Comparison of ENCODE assay signal across 8 cellular contexts in the genomic region with DNA sequence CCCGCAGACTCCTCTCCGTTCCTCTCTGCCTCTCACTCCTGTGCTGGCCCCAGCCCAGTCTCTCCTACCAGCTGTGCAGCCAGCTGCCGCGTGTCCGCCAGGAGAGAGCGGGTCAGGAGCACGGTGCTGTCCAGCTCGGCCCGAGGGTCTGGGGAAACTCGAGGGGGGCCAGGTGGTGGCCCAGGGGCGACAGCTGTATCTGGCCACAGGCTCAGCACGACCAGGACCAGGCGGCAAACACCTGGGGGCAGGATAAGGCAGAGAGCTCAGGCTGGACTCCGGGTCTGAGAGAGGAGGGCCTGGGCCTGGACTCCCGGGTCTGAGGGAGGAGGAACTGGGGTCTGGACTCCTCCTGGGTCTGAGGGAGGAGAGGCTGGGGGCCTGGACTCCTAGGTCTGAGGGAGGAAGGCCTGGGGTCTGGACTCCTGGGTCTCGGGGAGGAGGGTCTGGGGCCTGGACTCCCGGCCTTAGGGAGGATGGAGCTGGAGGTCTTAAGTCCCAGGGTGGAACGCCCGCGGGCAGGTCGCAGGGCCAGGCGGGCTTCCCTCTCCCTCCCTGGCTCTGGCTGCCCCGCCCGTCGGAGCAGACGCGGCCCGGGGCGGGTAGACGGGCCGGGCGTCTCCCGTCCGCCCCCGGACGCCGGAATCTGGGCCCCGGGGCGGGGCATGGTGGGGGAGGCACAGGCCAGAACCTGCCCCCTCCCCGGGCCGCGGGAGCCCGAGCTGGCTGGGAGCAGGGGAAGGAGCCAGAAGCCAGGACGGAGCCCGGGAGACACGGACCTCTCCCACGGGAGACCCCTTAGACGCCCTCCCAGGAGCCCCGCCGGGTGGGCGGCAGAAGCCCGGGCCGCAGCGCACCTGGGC. TPM values are rescaled to one million over a fixed set of nuclear protein-coding genes. Genes with fewer than 3 reads are reported as not detected.
DNase-seq lines count a peak whose midpoint lies in the region; ATAC-seq and TF ChIP-seq lines count a peak whose summit lies in the region.

No MANE protein-coding gene starts in this region.

- H3K4me1 Mint-ChIP-seq in Calu3 (ENCODE audit: low read depth, unreplicated experiment) (peaks cover 25% of the 10 kb centered on the region), chondrocyte (ENCODE audit: low read depth) (peaks cover 29% of the 10 kb centered on the region), naive B cell (peaks cover 9 to 19% (median 16%) of the 10 kb centered on the region in 3 donors), immature natural killer cell (peaks cover 0 to 6% of the 10 kb centered on the region in 2 donors)

- CTCF ChIA-PET in Calu3 (lab: Charles Lee), result interaction anchor here (0.6 to 1.2 kb wide), 4 partner anchors 15 to 252 kb away, joined by 3 to 8 read pairs (median 4); a partner anchor contains a TSS

- BruUV-seq in Calu3 (replicated peaks; lab: Mats Ljungman, UMichigan), result no TSS peak

- in situ Hi-C loops in KBM-7 (cut with MboI; ENCODE audit: low pct_unique_long_range_greater_than_20kb, low sequenced_read_pairs), result no loop called here

- no peak overlapping the region for H3K4me3 ChIP-seq in adrenal gland

- ATAC-seq in naive B cell (ENCODE audit: low read depth in 2 of 2), result peak; percentile 61 to 64

- DNase-seq in Calu3 (peak; percentile 54), HuH-7.5 (ENCODE audit: low spot score) (peak; percentile 74), chondrocyte (ENCODE audit: low spot score) (no peak), naive B cell (peak; percentile 35), KBM-7 (no peak), NCI-H1930 (lab: John Stamatoyannopoulos, UW) (no peak), adrenal gland (no peak), immature natural killer cell (no peak)

- no peak overlapping the region for H3K27ac ChIP-seq in adrenal gland

- H3K9me3 ChIP-seq in adrenal gland (replicated peaks in 1 of 3), result no peaks in the 10 kb centered on the region

- peaks cover 49% of the 10 kb centered on the region for H3K27me3 ChIP-seq in adrenal gland

- H3K4me1 ChIP-seq in adrenal gland (replicated peaks in 1 of 2), result peaks cover 0 to 6% of the 10 kb centered on the region in 2 donors

- no peaks in the 10 kb centered on the region for H3K36me3 ChIP-seq in adrenal gland (replicated peaks in 1 of 2)

- TF ChIP-seq POLR2A in adrenal gland (IDR thresholded peaks at IDR 0.05), result no peak

- TF ChIP-seq CTCF in Calu3 (IDR thresholded peaks at IDR 0.05; ENCODE audit: unreplicated experiment) (no peak), chondrocyte (IDR thresholded peaks at IDR 0.05) (no peak), adrenal gland (IDR thresholded peaks at IDR 0.05) (no peak)

- intact Hi-C loops in Calu3 (cut with micrococcal nuclease; ENCODE audit: unreplicated experiment), result no loop called here
- intact Hi-C loops in adrenal gland (cut with DNase I), result no loop called here

- H3K36me3 Mint-ChIP-seq in Calu3 (ENCODE audit: insufficient read depth, unreplicated experiment) (peaks cover 29% of the 10 kb centered on the region), chondrocyte (ENCODE audit: low read depth) (no peaks in the 10 kb centered on the region), naive B cell (peaks cover 0 to 24% of the 10 kb centered on the region in 2 donors), immature natural killer cell (no peaks in the 10 kb centered on the region)

- H3K9me3 Mint-ChIP-seq in Calu3 (ENCODE audit: low read depth, unreplicated experiment), result no peaks in the 10 kb centered on the region
- no peaks in the 10 kb centered on the region for H3K9me3 Mint-ChIP-seq in chondrocyte (ENCODE audit: low read depth)
- H3K9me3 Mint-ChIP-seq in naive B cell, result peaks cover 0 to 6% (median 0%) of the 10 kb centered on the region in 7 donors
- no peaks in the 10 kb centered on the region for H3K9me3 Mint-ChIP-seq in immature natural killer cell

- H3K4me3 Mint-ChIP-seq in Calu3 (ENCODE audit: low read depth, unreplicated experiment), result peak overlapping the region; percentile 68
- H3K4me3 Mint-ChIP-seq in chondrocyte (ENCODE audit: unreplicated experiment), result peak overlapping the region; percentile 33
- H3K4me3 Mint-ChIP-seq in naive B cell, result peak overlapping the region in 7 of 8 donors; percentile 35 to 81 (median 42)
- peak overlapping the region in 1 of 5 donors; percentile 17 for H3K4me3 Mint-ChIP-seq in immature natural killer cell

- WGBS in adrenal gland, 4 donors, result 5 to 57% (median 23%) methylated on average over 4 to 53 of the region's 54 CpGs

- H3K27me3 Mint-ChIP-seq in Calu3 (ENCODE audit: unreplicated experiment), result peaks cover 97% of the 10 kb centered on the region
- no peaks in the 10 kb centered on the region for H3K27me3 Mint-ChIP-seq in chondrocyte (ENCODE audit: low read depth)
- peaks cover 23 to 78% (median 49%) of the 10 kb centered on the region in 3 donors for H3K27me3 Mint-ChIP-seq in naive B cell
- peaks cover 13 to 21% (median 15%) of the 10 kb centered on the region in 3 donors for H3K27me3 Mint-ChIP-seq in immature natural killer cell (ENCODE audit: low read depth in 3 of 3)

- peak overlapping the region; percentile 16 for H3K27ac Mint-ChIP-seq in Calu3 (ENCODE audit: unreplicated experiment)
- H3K27ac Mint-ChIP-seq in chondrocyte (ENCODE audit: unreplicated experiment), result peak overlapping the region; percentile 45
- H3K27ac Mint-ChIP-seq in naive B cell, result peak overlapping the region in 1 of 6 donors; percentile 22
- H3K27ac Mint-ChIP-seq in immature natural killer cell, result no peak overlapping the region

RNA-seq across cellular contexts. Expression of a gene that starts 1.3 kb away (rescaled TPM):
- total RNA-seq in Calu3 (2022) (0.97 and 1.3 TPM in 2 replicates), chondrocyte (2.8 to 3.7 TPM (median 3.1 TPM) in 3 replicates), adrenal gland (under 1 TPM in 1 of 8 donors, not detected in 7; 0.28 TPM)
- polyA plus RNA-seq in naive B cell (ENCODE audit: low read depth in 6 of 6) (not detected), adrenal gland (1 to 10 TPM in 1 of 3 donors, under 1 TPM in 1, not detected in 1; 0.24 to 1.1 TPM), immature natural killer cell (not detected)

RNA-seq across cellular contexts. Expression of a gene that starts 5.9 kb away (rescaled TPM):
- total RNA-seq in Calu3 (2022) (not detected in 2 replicates), chondrocyte (not detected in 3 replicates), adrenal gland (not detected)
- polyA plus RNA-seq in naive B cell (ENCODE audit: low read depth in 6 of 6) (not detected), adrenal gland (not detected), immature natural killer cell (not detected)

RNA-seq across cellular contexts. Expression of a gene that starts 7.7 kb away (rescaled TPM):
- total RNA-seq in Calu3 (2022) (not detected in 2 replicates), chondrocyte (0.52 to 1.0 TPM in 2 of 3 replicates, not detected in the other), adrenal gland (1 to 10 TPM in 2 of 8 donors, not detected in 6; 1.1 to 2.3 TPM)
- polyA plus RNA-seq in naive B cell (ENCODE audit: low read depth in 6 of 6) (not detected), adrenal gland (10 to 100 TPM in 1 of 3 donors, 1 to 10 TPM in 1, under 1 TPM in 1; 0.62 to 63.0 (median 4.7) TPM), immature natural killer cell (not detected)

RNA-seq across cellular contexts. Expression of a gene that starts 14.4 kb away (rescaled TPM):
- total RNA-seq in Calu3 (2022) (1.4 and 3.4 TPM in 2 replicates), chondrocyte (0.17 to 0.23 TPM in 2 of 3 replicates, not detected in the other), adrenal gland (under 1 TPM in 1 of 8 donors, not detected in 7; 0.18 TPM)
- polyA plus RNA-seq in naive B cell (ENCODE audit: low read depth in 6 of 6) (not detected), adrenal gland (not detected), immature natural killer cell (under 1 TPM in 1 of 3 donors, not detected in 2; 0.16 TPM)

RNA-seq across cellular contexts. Expression of a gene that starts 15.2 kb away (rescaled TPM):
- total RNA-seq in Calu3 (2022) (38.8 and 49.4 TPM in 2 replicates), chondrocyte (0.59 to 1.0 TPM (median 0.85 TPM) in 3 replicates), adrenal gland (1 to 10 TPM; 2.7 to 9.3 (median 3.7) TPM)
- polyA plus RNA-seq in naive B cell (ENCODE audit: low read depth in 6 of 6) (under 1 TPM in 4 of 6 donors, not detected in 2; 0.29 to 0.90 (median 0.40) TPM), adrenal gland (under 1 TPM in 1 of 3 donors, not detected in 2; 0.13 TPM), immature natural killer cell (1 to 10 TPM in 1 of 3 donors, not detected in 2; 1.0 TPM)

Comparison
In these comparisons a context has a peak if more than half of its experiments do, and no peak if none do; other contexts are left out.
1. DNase-seq: peak in Calu3 (single experiment), HuH-7.5 (single experiment) and naive B cell (single experiment); none in chondrocyte (single experiment), KBM-7 (single experiment), NCI-H1930 (0 of 2), adrenal gland (0 of 7) and immature natural killer cell (0 of 3).
2. H3K27ac Mint-ChIP-seq: peak in Calu3 (single experiment) and chondrocyte (single experiment); none in immature natural killer cell (0 of 6).